ENCODE assay signal across 8 cellular contexts in genomic region chr5:174532453-174533126, GRCh38.
DNase-seq lines count a peak whose midpoint lies in the region; ATAC-seq and TF ChIP-seq lines count a peak whose summit lies in the region.

No MANE protein-coding gene starts in this region.

- no peaks in the 10 kb centered on the region for H3K9me3 ChIP-seq in mucosa of descending colon

- intact Hi-C loops in mucosa of descending colon (cut with DNase I, micrococcal nuclease) = no loop called here

- ATAC-seq in SK-N-SH treated with all-trans-retinoic acid at 6 μM for 48 hours = peak; percentile 94
- peak; percentile 96 for ATAC-seq in mucosa of descending colon

- H3K4me1 ChIP-seq in mucosa of descending colon (ENCODE audit: low read depth) = no peaks in the 10 kb centered on the region

- TF ChIP-seq CTCF in AG09309 (IDR thresholded peaks at IDR 0.05; ENCODE audit: control insufficient read depth, insufficient read depth, low read depth, low read length, missing control alignments) (no peak), mucosa of descending colon (IDR thresholded peaks at IDR 0.05) (no peak)

- no peak overlapping the region for H3K4me3 ChIP-seq in AG09309 (ENCODE audit: control insufficient read depth, low read depth, low read length)
- H3K4me3 ChIP-seq in mucosa of descending colon = no peak overlapping the region

- DNase-seq in AG09309 (ENCODE audit: low read depth) (peak; percentile 79), HPDE6-E6E7 (ENCODE audit: extremely low spot score) (peak; percentile 80), erythroblast (lab: John Stamatoyannopoulos, UW) (peak; percentile 79 to 84), mucosa of descending colon (peak; percentile 55 to 69 (median 56)), ureter (ENCODE audit: low spot score) (peak; percentile 91), NCI-H524 treated with DMSO at 0.1 percent for 48 hours (lab: John Stamatoyannopoulos, UW) (no peak), GM19238 (ENCODE audit: insufficient read length, low spot score) (no peak)

- no peak for TF ChIP-seq POLR2A in erythroblast (IDR thresholded peaks at IDR 0.05; ENCODE audit: low read length)

- H3K36me3 ChIP-seq in mucosa of descending colon (ENCODE audit: low read depth) = no peaks in the 10 kb centered on the region

TF ChIP-seq in SK-N-SH treated with all-trans-retinoic acid at 6 μM for 48 hours, 23 proteins besides CTCF, POLR2A, EP300 and RAD21:
- TF ChIP-seq ZNF8 (CRISPR knock-in tag; IDR thresholded peaks at IDR 0.05) = peak; percentile 22; the same call in 1 of the 2 replicates
- peak; percentile 40; the same call in 1 of the 2 replicates for TF ChIP-seq ISL1 (CRISPR knock-in tag; IDR thresholded peaks at IDR 0.05)
- no peak for TF ChIP-seq PPARA (CRISPR knock-in tag; IDR thresholded peaks at IDR 0.05; ENCODE audit: borderline replicate concordance)
- TF ChIP-seq ZNF70 (CRISPR knock-in tag; IDR thresholded peaks at IDR 0.05) = peak; percentile 96
- TF ChIP-seq GLIS3 (CRISPR knock-in tag; IDR thresholded peaks at IDR 0.05) = no peak
- TF ChIP-seq ZC3H10 (CRISPR knock-in tag; IDR thresholded peaks at IDR 0.05) = 0 out of 2 replicates have a peak, but pooled peaks have one; percentile 36
- TF ChIP-seq RARB (CRISPR knock-in tag; IDR thresholded peaks at IDR 0.05) = no peak
- TF ChIP-seq CSDC2 (CRISPR knock-in tag; IDR thresholded peaks at IDR 0.05) = no peak
- TF ChIP-seq ESRRG (CRISPR knock-in tag; IDR thresholded peaks at IDR 0.05) = no peak
- TF ChIP-seq ZFP3 (CRISPR knock-in tag; IDR thresholded peaks at IDR 0.05) = peak; percentile 79
- TF ChIP-seq SNAI2 (CRISPR knock-in tag; IDR thresholded peaks at IDR 0.05) = no peak
- no peak for TF ChIP-seq CSRNP3 (CRISPR knock-in tag; IDR thresholded peaks at IDR 0.05)
- TF ChIP-seq BACH2 (CRISPR knock-in tag; IDR thresholded peaks at IDR 0.05; ENCODE audit: borderline replicate concordance) = peak; percentile 31; the same call in 1 of the 2 replicates
TF ChIP-seq in SK-N-SH treated with all-trans-retinoic acid at 6 μM for 48 hours: peak in this region for 6.

Comparison
In these comparisons a context has a peak if more than half of its experiments do, and no peak if none do; other contexts are left out.
1. DNase-seq: peak in AG09309 (single experiment), HPDE6-E6E7 (single experiment), erythroblast (2 of 2), mucosa of descending colon (3 of 3) and ureter (single experiment); none in NCI-H524 treated with DMSO at 0.1 percent for 48 hours (single experiment) and GM19238 (single experiment).